8 cellular contexts compared by ENCODE assay signal in the genomic region with DNA sequence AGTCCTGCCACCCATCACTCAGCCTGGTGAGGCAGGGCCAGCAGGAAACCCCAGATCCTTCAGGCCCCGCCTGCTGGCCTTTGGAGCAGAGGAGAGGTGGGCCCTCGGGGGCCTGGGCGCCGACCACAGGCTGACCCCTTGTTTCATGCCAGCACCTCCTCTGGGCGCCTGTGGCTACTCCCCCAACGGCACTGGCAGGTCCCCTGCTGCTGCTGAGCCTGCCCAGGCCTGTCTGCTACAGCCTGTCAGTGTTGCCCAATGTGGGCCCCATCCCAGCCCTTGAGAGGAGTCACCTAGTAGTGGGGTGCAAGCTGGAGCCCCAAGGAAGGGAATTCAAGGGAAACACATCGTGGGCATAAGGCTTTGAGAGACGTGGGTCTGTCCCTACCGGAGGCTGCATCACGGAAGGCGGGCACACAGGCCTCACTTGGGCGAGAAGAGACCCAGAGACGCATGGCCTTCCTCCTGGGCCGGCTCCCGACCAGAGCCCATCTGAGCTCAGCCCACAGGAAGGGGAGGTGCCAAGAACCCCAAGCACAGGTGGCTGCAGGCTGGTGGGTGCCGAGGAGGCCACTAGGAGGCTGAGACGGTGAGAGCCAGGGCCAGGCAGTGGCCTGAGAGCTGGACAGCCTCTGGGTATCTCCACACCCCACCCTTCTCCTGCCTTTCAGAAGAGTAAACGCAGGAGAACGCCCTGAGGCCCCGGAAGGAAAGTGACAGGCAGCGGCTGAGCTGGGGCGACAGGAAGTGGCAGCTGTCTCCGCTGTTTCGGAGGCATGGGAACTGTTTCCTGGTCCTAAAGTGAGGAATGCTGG. TPM values are rescaled to one million over a fixed set of nuclear protein-coding genes. Genes with fewer than 3 reads are reported as not detected.
DNase-seq lines count a peak whose midpoint lies in the region; ATAC-seq lines count a peak whose summit lies in the region.

No MANE protein-coding gene starts in this region.

- peak overlapping the region; percentile 93 to 98 (median 97) for H3K27ac Mint-ChIP-seq in naive thymus-derived CD8-positive, alpha-beta T cell

- WGBS in thymus = 16% methylated on average over 24 of the region's 24 CpGs

- no peaks in the 10 kb centered on the region for H3K9me3 Mint-ChIP-seq in naive thymus-derived CD8-positive, alpha-beta T cell

- intact Hi-C loops in Right ventricle myocardium inferior (cut with DNase I) = no loop called here
- intact Hi-C loops in cardiac septum (cut with DNase I) = no loop called here

- H3K9ac ChIP-seq in endocrine pancreas (ENCODE audit: control insufficient read depth, insufficient read depth, low read length) = peak overlapping the region; percentile 42

- H3K36me3 ChIP-seq in endocrine pancreas (ENCODE audit: control insufficient read depth, insufficient read depth, low read length) = no peaks in the 10 kb centered on the region
- peaks cover 12% of the 10 kb centered on the region for H3K36me3 ChIP-seq in thymus (ENCODE audit: control insufficient read depth, insufficient read depth)

- H3K9me3 ChIP-seq in endocrine pancreas (ENCODE audit: control insufficient read depth, low read length) (no peaks in the 10 kb centered on the region), thymus (ENCODE audit: control insufficient read depth) (no peaks in the 10 kb centered on the region)

- no peak for DNase-seq in Right ventricle myocardium inferior (ENCODE audit: missing footprints)
- no peak for DNase-seq in cardiac septum (ENCODE audit: low spot score)
- DNase-seq in NCI-H510A treated with DMSO at 0.1 percent for 48 hours (lab: John Stamatoyannopoulos, UW) = peak; percentile 87
- peak; percentile 43 to 49 for DNase-seq in activated CD4-positive, alpha-beta T cell treated with anti-CD3 and anti-CD28 coated beads, Interleukin-2, amount 50 U/mL, for 24 hours (ENCODE audit: low read depth in 1 of 2, low spot score in 1 of 2)
- DNase-seq in naive thymus-derived CD8-positive, alpha-beta T cell = peak; percentile 25 to 75 (median 48)

- ATAC-seq in Right ventricle myocardium inferior (peak; percentile 35), HG02973 (IDR thresholded peaks at IDR 0.05; ENCODE audit: unreplicated experiment) (peak; percentile 65)
- ATAC-seq in naive thymus-derived CD8-positive, alpha-beta T cell = peak; percentile 77 to 91

- H3K27me3 ChIP-seq in endocrine pancreas (ENCODE audit: control insufficient read depth, insufficient read depth, low read length) (no peaks in the 10 kb centered on the region), thymus (ENCODE audit: control insufficient read depth, insufficient read depth) (no peaks in the 10 kb centered on the region)

- H3K4me3 ChIP-seq in endocrine pancreas (ENCODE audit: control insufficient read depth, insufficient read depth, low read length) (no peak overlapping the region), thymus (ENCODE audit: low read length) (peak overlapping the region; percentile 61)

- H3K27ac ChIP-seq in thymus (ENCODE audit: low read depth) = peak overlapping the region; percentile 95

- peaks cover 0 to 6% (median 0%) of the 10 kb centered on the region in 3 donors for H3K36me3 Mint-ChIP-seq in naive thymus-derived CD8-positive, alpha-beta T cell

- peak overlapping the region; percentile 81 to 92 (median 88) for H3K4me3 Mint-ChIP-seq in naive thymus-derived CD8-positive, alpha-beta T cell

- H3K4me1 ChIP-seq in endocrine pancreas (ENCODE audit: control insufficient read depth, insufficient read depth, low read length) (no peaks in the 10 kb centered on the region), thymus (ENCODE audit: control insufficient read depth, insufficient read depth, low read length) (peaks cover 27% of the 10 kb centered on the region)

- peaks cover 10 to 54% (median 34%) of the 10 kb centered on the region in 4 donors for H3K4me1 Mint-ChIP-seq in naive thymus-derived CD8-positive, alpha-beta T cell

- POLR2A ChIA-PET in naive thymus-derived CD8-positive, alpha-beta T cell (lab: Charles Lee) = interaction anchor here (0.8 to 4.6 kb wide), 15 partner anchors 8 to 236 kb away, joined by 3 to 64 read pairs (median 5); partner anchors contain the start of genes DCXR, DUS1L, FASN and LRRC45

- no peaks in the 10 kb centered on the region for H3K27me3 Mint-ChIP-seq in naive thymus-derived CD8-positive, alpha-beta T cell

RNA-seq across cellular contexts. Expression of gene FASN, which starts 8.1 kb away (rescaled TPM):
- total RNA-seq in Right ventricle myocardium inferior (46.6 TPM), cardiac septum (22.9 TPM)
- 10 to 100 TPM; 28.3 to 32.3 TPM for total RNA-seq in naive thymus-derived CD8-positive, alpha-beta T cell
- polyA plus RNA-seq in naive thymus-derived CD8-positive, alpha-beta T cell = 1 to 10 TPM in 1 of 3 donors, under 1 TPM in 2; 0.33 to 2.4 (median 0.80) TPM
- polyA plus RNA-seq in thymus = 19.0 TPM

RNA-seq across cellular contexts. Expression of gene DUS1L, which starts 40.5 kb away (rescaled TPM):
- total RNA-seq in Right ventricle myocardium inferior (59.3 TPM), cardiac septum (47.6 TPM)
- total RNA-seq in naive thymus-derived CD8-positive, alpha-beta T cell = 100 to 1,000 TPM; 142 to 151 TPM
- 100 to 1,000 TPM in 1 of 3 donors, 10 to 100 TPM in 2; 68.6 to 167 (median 92.1) TPM for polyA plus RNA-seq in naive thymus-derived CD8-positive, alpha-beta T cell
- polyA plus RNA-seq in thymus = 147 TPM

RNA-seq across cellular contexts. Expression of gene GPS1, which starts 54.4 kb away (rescaled TPM):
- total RNA-seq in Right ventricle myocardium inferior (80.9 TPM), cardiac septum (67.4 TPM)
- total RNA-seq in naive thymus-derived CD8-positive, alpha-beta T cell = 10 to 100 TPM; 88.2 to 91.4 TPM
- 100 to 1,000 TPM; 122 to 140 (median 126) TPM for polyA plus RNA-seq in naive thymus-derived CD8-positive, alpha-beta T cell
- 98.3 TPM for polyA plus RNA-seq in thymus

RNA-seq across cellular contexts. Expression of gene RFNG, which starts 54.5 kb away (rescaled TPM):
- total RNA-seq in Right ventricle myocardium inferior = 19.3 TPM
- total RNA-seq in cardiac septum = 21.0 TPM
- total RNA-seq in naive thymus-derived CD8-positive, alpha-beta T cell = 10 to 100 TPM; 38.5 to 42.1 TPM
- polyA plus RNA-seq in naive thymus-derived CD8-positive, alpha-beta T cell = 1 to 10 TPM; 2.2 to 8.5 (median 4.8) TPM
- polyA plus RNA-seq in thymus = 45.4 TPM

Comparison
In these comparisons a context has a peak if more than half of its experiments do, and no peak if none do; other contexts are left out.
1. DNase-seq: peak in NCI-H510A treated with DMSO at 0.1 percent for 48 hours (single experiment), activated CD4-positive, alpha-beta T cell treated with anti-CD3 and anti-CD28 coated beads, Interleukin-2, amount 50 U/mL, for 24 hours (2 of 2) and naive thymus-derived CD8-positive, alpha-beta T cell (10 of 10); none in Right ventricle myocardium inferior (single experiment) and cardiac septum (single experiment).
2. Peak in every context shown above with its lines, with median percentiles within 50 percentile points of each other: ATAC-seq.